1 cellular context compared by ENCODE assay signal in the genomic region with DNA sequence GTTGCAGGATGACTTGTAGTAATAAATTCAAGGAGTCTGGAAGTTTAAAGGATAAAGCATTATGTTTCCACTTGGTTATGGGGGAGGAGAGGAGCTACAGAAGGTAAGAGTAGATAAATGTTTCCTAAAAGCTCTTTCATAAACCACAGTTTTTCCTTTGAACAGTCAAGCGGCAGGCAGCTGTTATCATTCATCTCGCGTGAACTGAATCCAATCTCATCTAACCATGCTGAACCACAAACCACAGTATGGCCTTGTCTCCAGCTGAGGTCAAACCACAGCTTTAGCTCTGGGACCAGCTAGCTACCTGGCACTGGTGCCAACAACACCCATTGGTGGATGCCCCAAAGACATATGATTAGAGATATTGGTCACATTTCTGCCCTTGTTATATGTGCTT.
TF ChIP-seq lines count a peak whose summit lies in the region.

No MANE protein-coding gene starts in this region.

TF ChIP-seq in K562, 482 proteins besides CTCF, POLR2A, EP300 and RAD21 (continued from another document and continues in another):
- TF ChIP-seq CTCFL (IDR thresholded peaks at IDR 0.05; ENCODE audit: borderline replicate concordance, insufficient read depth, low read depth, low read length, poor library complexity, severe bottlenecking) (no peak), NCOR1 (IDR thresholded peaks at IDR 0.05) (peak; percentile 90), GTF3C2 (IDR thresholded peaks at IDR 0.05; ENCODE audit: borderline replicate concordance, extremely low read depth, insufficient read length) (no peak), MLX (CRISPR knock-in tag; conservative IDR thresholded peaks at IDR 0.05) (no peak), RBM22 (IDR thresholded peaks at IDR 0.05; ENCODE audit: low read depth, low read length, poor library complexity, severe bottlenecking) (no peak), ETS1 (conservative IDR thresholded peaks at IDR 0.05; ENCODE audit: control insufficient read depth, low read depth, low read length) (no peak), MCM5 (IDR thresholded peaks at IDR 0.05; ENCODE audit: low read depth) (no peak), HEY1 (CRISPR knock-in tag; IDR thresholded peaks at IDR 0.05; ENCODE audit: borderline replicate concordance) (peak; percentile 70; the same call in 1 of the 2 replicates), ZNF140 (CRISPR knock-in tag; IDR thresholded peaks at IDR 0.05) (no peak), SNRNP70 (optimal IDR thresholded peaks at IDR 0.05; ENCODE audit: low read depth, low read length) (no peak), ZNF143 (CRISPR knock-in tag; IDR thresholded peaks at IDR 0.05) (no peak), RCOR1 (IDR thresholded peaks at IDR 0.05; ENCODE audit: borderline replicate concordance in 1 of 2, low read depth in 2 of 2, low read length in 2 of 2) (peak; percentile 96 to 99), ZNF23 (CRISPR knock-in tag; IDR thresholded peaks at IDR 0.05) (no peak), ZNF764 (CRISPR knock-in tag; IDR thresholded peaks at IDR 0.05; ENCODE audit: low read depth) (no peak), FOXM1 (IDR thresholded peaks at IDR 0.05; ENCODE audit: low read depth) (peak; percentile 87), FOXM1 (CRISPR knock-in tag; IDR thresholded peaks at IDR 0.05; ENCODE audit: low read depth) (no peak), ILF3 (IDR thresholded peaks at IDR 0.05; ENCODE audit: borderline replicate concordance) (no peak), ZNF398 (CRISPR knock-in tag; IDR thresholded peaks at IDR 0.05) (no peak), MED1 (CRISPR knock-in tag; IDR thresholded peaks at IDR 0.05; ENCODE audit: borderline replicate concordance) (no peak), PYGO2 (tag; IDR thresholded peaks at IDR 0.05) (peak; percentile 73), FOXO4 (CRISPR knock-in tag; IDR thresholded peaks at IDR 0.05) (no peak), ZNF445 (CRISPR knock-in tag; IDR thresholded peaks at IDR 0.05; ENCODE audit: low read depth) (no peak), MYC (IDR thresholded peaks at IDR 0.05; ENCODE audit: low read depth, low read length) (no peak), MYC (CRISPR knock-in tag; IDR thresholded peaks at IDR 0.05; ENCODE audit: borderline replicate concordance, low read depth) (no peak), SAFB2 (IDR thresholded peaks at IDR 0.05; ENCODE audit: borderline replicate concordance, low read depth, low read length, severe bottlenecking) (no peak), E2F4 (CRISPR knock-in tag; IDR thresholded peaks at IDR 0.05; ENCODE audit: low read depth) (no peak), CREM (IDR thresholded peaks at IDR 0.05; ENCODE audit: low read depth) (peak; percentile 69)
- TF ChIP-seq, protein P1, sequence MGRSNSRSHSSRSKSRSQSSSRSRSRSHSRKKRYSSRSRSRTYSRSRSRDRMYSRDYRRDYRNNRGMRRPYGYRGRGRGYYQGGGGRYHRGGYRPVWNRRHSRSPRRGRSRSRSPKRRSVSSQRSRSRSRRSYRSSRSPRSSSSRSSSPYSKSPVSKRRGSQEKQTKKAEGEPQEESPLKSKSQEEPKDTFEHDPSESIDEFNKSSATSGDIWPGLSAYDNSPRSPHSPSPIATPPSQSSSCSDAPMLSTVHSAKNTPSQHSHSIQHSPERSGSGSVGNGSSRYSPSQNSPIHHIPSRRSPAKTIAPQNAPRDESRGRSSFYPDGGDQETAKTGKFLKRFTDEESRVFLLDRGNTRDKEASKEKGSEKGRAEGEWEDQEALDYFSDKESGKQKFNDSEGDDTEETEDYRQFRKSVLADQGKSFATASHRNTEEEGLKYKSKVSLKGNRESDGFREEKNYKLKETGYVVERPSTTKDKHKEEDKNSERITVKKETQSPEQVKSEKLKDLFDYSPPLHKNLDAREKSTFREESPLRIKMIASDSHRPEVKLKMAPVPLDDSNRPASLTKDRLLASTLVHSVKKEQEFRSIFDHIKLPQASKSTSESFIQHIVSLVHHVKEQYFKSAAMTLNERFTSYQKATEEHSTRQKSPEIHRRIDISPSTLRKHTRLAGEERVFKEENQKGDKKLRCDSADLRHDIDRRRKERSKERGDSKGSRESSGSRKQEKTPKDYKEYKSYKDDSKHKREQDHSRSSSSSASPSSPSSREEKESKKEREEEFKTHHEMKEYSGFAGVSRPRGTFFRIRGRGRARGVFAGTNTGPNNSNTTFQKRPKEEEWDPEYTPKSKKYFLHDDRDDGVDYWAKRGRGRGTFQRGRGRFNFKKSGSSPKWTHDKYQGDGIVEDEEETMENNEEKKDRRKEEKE (IDR thresholded peaks at IDR 0.05; ENCODE audit: borderline replicate concordance in 1 of 2, control insufficient read depth in 1 of 2, low read depth in 2 of 2, low read length in 1 of 2): no peak
- TF ChIP-seq, protein P2, sequence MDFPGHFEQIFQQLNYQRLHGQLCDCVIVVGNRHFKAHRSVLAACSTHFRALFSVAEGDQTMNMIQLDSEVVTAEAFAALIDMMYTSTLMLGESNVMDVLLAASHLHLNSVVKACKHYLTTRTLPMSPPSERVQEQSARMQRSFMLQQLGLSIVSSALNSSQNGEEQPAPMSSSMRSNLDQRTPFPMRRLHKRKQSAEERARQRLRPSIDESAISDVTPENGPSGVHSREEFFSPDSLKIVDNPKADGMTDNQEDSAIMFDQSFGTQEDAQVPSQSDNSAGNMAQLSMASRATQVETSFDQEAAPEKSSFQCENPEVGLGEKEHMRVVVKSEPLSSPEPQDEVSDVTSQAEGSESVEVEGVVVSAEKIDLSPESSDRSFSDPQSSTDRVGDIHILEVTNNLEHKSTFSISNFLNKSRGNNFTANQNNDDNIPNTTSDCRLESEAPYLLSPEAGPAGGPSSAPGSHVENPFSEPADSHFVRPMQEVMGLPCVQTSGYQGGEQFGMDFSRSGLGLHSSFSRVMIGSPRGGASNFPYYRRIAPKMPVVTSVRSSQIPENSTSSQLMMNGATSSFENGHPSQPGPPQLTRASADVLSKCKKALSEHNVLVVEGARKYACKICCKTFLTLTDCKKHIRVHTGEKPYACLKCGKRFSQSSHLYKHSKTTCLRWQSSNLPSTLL (IDR thresholded peaks at IDR 0.05): no peak
- TF ChIP-seq, protein P3, sequence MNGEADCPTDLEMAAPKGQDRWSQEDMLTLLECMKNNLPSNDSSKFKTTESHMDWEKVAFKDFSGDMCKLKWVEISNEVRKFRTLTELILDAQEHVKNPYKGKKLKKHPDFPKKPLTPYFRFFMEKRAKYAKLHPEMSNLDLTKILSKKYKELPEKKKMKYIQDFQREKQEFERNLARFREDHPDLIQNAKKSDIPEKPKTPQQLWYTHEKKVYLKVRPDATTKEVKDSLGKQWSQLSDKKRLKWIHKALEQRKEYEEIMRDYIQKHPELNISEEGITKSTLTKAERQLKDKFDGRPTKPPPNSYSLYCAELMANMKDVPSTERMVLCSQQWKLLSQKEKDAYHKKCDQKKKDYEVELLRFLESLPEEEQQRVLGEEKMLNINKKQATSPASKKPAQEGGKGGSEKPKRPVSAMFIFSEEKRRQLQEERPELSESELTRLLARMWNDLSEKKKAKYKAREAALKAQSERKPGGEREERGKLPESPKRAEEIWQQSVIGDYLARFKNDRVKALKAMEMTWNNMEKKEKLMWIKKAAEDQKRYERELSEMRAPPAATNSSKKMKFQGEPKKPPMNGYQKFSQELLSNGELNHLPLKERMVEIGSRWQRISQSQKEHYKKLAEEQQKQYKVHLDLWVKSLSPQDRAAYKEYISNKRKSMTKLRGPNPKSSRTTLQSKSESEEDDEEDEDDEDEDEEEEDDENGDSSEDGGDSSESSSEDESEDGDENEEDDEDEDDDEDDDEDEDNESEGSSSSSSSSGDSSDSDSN (IDR thresholded peaks at IDR 0.05; ENCODE audit: borderline replicate concordance in 1 of 2, low read depth in 2 of 2, low read length in 2 of 2): no peak
- TF ChIP-seq, protein P4, sequence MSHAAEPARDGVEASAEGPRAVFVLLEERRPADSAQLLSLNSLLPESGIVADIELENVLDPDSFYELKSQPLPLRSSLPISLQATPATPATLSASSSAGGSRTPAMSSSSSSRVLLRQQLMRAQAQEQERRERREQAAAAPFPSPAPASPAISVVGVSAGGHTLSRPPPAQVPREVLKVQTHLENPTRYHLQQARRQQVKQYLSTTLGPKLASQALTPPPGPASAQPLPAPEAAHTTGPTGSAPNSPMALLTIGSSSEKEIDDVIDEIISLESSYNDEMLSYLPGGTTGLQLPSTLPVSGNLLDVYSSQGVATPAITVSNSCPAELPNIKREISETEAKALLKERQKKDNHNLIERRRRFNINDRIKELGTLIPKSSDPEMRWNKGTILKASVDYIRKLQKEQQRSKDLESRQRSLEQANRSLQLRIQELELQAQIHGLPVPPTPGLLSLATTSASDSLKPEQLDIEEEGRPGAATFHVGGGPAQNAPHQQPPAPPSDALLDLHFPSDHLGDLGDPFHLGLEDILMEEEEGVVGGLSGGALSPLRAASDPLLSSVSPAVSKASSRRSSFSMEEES (CRISPR knock-in tag; IDR thresholded peaks at IDR 0.05): no peak
